Comparison of ENCODE assay signal across 32 cellular contexts in genomic region chr6:123662757-123663156, GRCh38. TPM values are rescaled to one million over a fixed set of nuclear protein-coding genes. Genes with fewer than 3 reads are reported as not detected.
"Had no signal": no experiment of that assay in that cellular context is flagged by ENCODE, and none has a peak within 500 bp of the region (broad histone marks: within the 10 kb centered on the region; RNA-seq: fewer than 3 reads in every experiment).

No MANE protein-coding gene starts in this region.

- DNase-seq: naive thymus-derived CD8-positive, alpha-beta T cell; nephron progenitor cell; nucleus accumbens; pancreas; right lobe of liver; sigmoid colon; spleen; stimulated activated CD4-positive, alpha-beta T cell treated with anti-CD3 and anti-CD28 coated beads, Interleukin-12 subunit alpha, Interleukin-12 subunit beta, amount 100 ng/mL, for 4 hours; stimulated activated CD4-positive, alpha-beta T cell treated with anti-CD3 and anti-CD28 coated beads, Interleukin-1b, Interleukin-23, amount 100 ng/mL, for 48 hours; stimulated activated CD4-positive, alpha-beta T cell treated with anti-CD3 and anti-CD28 coated beads, Interleukin-4, amount 100 ng/mL, for 1 hour; stimulated activated CD4-positive, alpha-beta T cell treated with anti-CD3 and anti-CD28 coated beads, Interleukin-4, amount 100 ng/mL, for 4 hours; stimulated activated CD8-positive, alpha-beta memory T cell treated with anti-CD3 and anti-CD28 coated beads, Interleukin-4, amount 100 ng/mL, for 48 hours; stimulated activated naive CD4-positive, alpha-beta T cell; stimulated activated naive CD8-positive, alpha-beta T cell treated with anti-CD3 and anti-CD28 coated beads, Interleukin-15, amount 100 ng/mL, for 72 hours; stimulated activated naive CD8-positive, alpha-beta T cell treated with anti-CD3 and anti-CD28 coated beads, Interleukin-15, Interleukin-2, amounts not matched to agents 100 U/mL and 50 U/mL, for 24 hours; substantia nigra; testis; tibial artery; transverse colon; upper lobe of right lung; uterus had no signal

- FAIRE-seq: pancreas had no signal

- H3K9me3 ChIP-seq: neutrophil, pancreas, prostate gland, right lobe of liver, sigmoid colon, suprapubic skin, testis, tibial artery, transverse colon, upper lobe of right lung, uterus had no signal

- H3K4me3 ChIP-seq: pancreas, prostate gland, right lobe of liver, sigmoid colon, skin epidermis, smooth muscle cell, spleen, suprapubic skin, testis, tibial artery, transverse colon, upper lobe of right lung, uterus had no signal

- H3K36me3 ChIP-seq: neutrophil, pancreas, prostate gland, right lobe of liver, sigmoid colon, spleen, suprapubic skin, tibial artery, transverse colon, upper lobe of right lung, uterus had no signal

- H3K27me3 ChIP-seq: neutrophil, pancreas, right lobe of liver, sigmoid colon, spleen, suprapubic skin, testis, tibial artery, transverse colon, upper lobe of right lung, uterus had no signal

- ATAC-seq: naive thymus-derived CD8-positive, alpha-beta T cell; natural killer cell treated with Interleukin-12 subunit alpha and Interleukin-12 subunit beta and Interleukin-15 and Interleukin-18, amount 100 ng/mL, for 72 hours; pancreas; right cardiac atrium; right lobe of liver; stimulated activated memory B cell treated with anti-CD40 and anti-IgM and Interleukin-4, amounts not matched to agents 10 μg/mL and 1 μg/mL and 100 μg/mL, for 72 hours; stimulated activated naive CD8-positive, alpha-beta T cell treated with anti-CD3 and anti-CD28 coated beads, Interleukin-15, amount 100 ng/mL, for 72 hours; stimulated activated naive CD8-positive, alpha-beta T cell treated with anti-CD3 and anti-CD28 coated beads, Interleukin-15, Interleukin-2, amounts not matched to agents 100 U/mL and 50 U/mL, for 24 hours; upper lobe of right lung had no signal

- H3K27ac ChIP-seq: neutrophil, pancreas, prostate gland, right lobe of liver, sigmoid colon, skin epidermis, spleen, suprapubic skin, testis, tibial artery, transverse colon, upper lobe of right lung, uterus had no signal

- H3K4me1 ChIP-seq: pancreas, prostate gland, right lobe of liver, sigmoid colon, spleen, suprapubic skin, testis, tibial artery, transverse colon, upper lobe of right lung, uterus had no signal

- H3K4me2 ChIP-seq: smooth muscle cell had no signal

RNA-seq across cellular contexts. Expression of gene TRDN, which starts 26.0 kb away (rescaled TPM):
- total RNA-seq: naive thymus-derived CD8-positive, alpha-beta T cell; natural killer cell treated with Interleukin-12 subunit alpha and Interleukin-12 subunit beta and Interleukin-15 and Interleukin-18, amount 100 ng/mL, for 72 hours; neural crest cell; osteocyte; renal cortical epithelial cell; smooth muscle cell; spleen; suprapubic skin; upper lobe of right lung had no signal
- polyA plus RNA-seq: naive thymus-derived CD8-positive, alpha-beta T cell had no signal
